In genomic region chr11:59510917-59511589, GRCh38 we compare ENCODE assay signal across 12 cellular contexts. TPM values are rescaled to one million over a fixed set of nuclear protein-coding genes. Genes with fewer than 3 reads are reported as not detected.
DNase-seq lines count a peak whose midpoint lies in the region; ATAC-seq and TF ChIP-seq lines count a peak whose summit lies in the region.
"Had no signal": no experiment of that assay in that cellular context is flagged by ENCODE, and none has a peak within 500 bp of the region (broad histone marks: within the 10 kb centered on the region; RNA-seq: fewer than 3 reads in every experiment).

Gene OR4D9 (plus strand): TSS chr11:59511539. CDS start chr11:59514913, 3,374 bp downstream.

- TF ChIP-seq CTCF in heart left ventricle (IDR thresholded peaks at IDR 0.05) (no peak), left ventricle myocardium inferior (IDR thresholded peaks at IDR 0.05; ENCODE audit: borderline replicate concordance) (no peak), thyroid gland (IDR thresholded peaks at IDR 0.05) (no peak)

- TF ChIP-seq POLR2A in heart left ventricle (IDR thresholded peaks at IDR 0.05) (no peak), thyroid gland (IDR thresholded peaks at IDR 0.05) (no peak)

- peak within 1 kb of the TSS in 1 of 12 donors; percentile 4 for H3K4me3 ChIP-seq in heart left ventricle
- no peak within 1 kb of the TSS for H3K4me3 ChIP-seq in left ventricle myocardium inferior
- H3K4me3 ChIP-seq in thyroid gland (replicated peaks in 1 of 3) = no peak within 1 kb of the TSS
- H3K4me3 ChIP-seq: body of pancreas, SK-N-MC had no signal

- H3K27me3 ChIP-seq in heart left ventricle (no peaks in the 10 kb centered on the region), left ventricle myocardium inferior (ENCODE audit: low read depth) (no peaks in the 10 kb centered on the region), thyroid gland (no peaks in the 10 kb centered on the region)
- H3K27me3 ChIP-seq: body of pancreas had no signal

- H3K27ac ChIP-seq in heart left ventricle = peak within 1 kb of the TSS in 1 of 12 donors; percentile 39
- H3K27ac ChIP-seq in left ventricle myocardium inferior (replicated peaks) = no peak within 1 kb of the TSS
- H3K27ac ChIP-seq in thyroid gland = peak within 1 kb of the TSS in 2 of 3 donors; percentile 38 to 41
- H3K27ac ChIP-seq: body of pancreas, SK-N-MC had no signal

- H3K9me3 ChIP-seq in heart left ventricle (no peaks in the 10 kb centered on the region), left ventricle myocardium inferior (replicated peaks) (no peaks in the 10 kb centered on the region), thyroid gland (no peaks in the 10 kb centered on the region)
- H3K9me3 ChIP-seq: body of pancreas had no signal

- WGBS in heart left ventricle, 4 donors = 33 to 45% (median 42%) methylated on average over 3 of the region's 3 CpGs
- WGBS in thyroid gland, 2 donors = 35 to 40% methylated on average over 3 of the region's 3 CpGs

- peak in 3 of 4 donors; percentile 26 to 74 (median 73) for ATAC-seq in heart left ventricle
- no peak for ATAC-seq in HG03460 (IDR thresholded peaks at IDR 0.05; ENCODE audit: unreplicated experiment)
- ATAC-seq in HG02678 (IDR thresholded peaks at IDR 0.05; ENCODE audit: unreplicated experiment) = no peak
- ATAC-seq: body of pancreas had no signal

- DNase-seq in heart left ventricle (no peak), left ventricle myocardium inferior (no peak), NOMO-1 treated with DMSO at 0.1 percent for 48 hours (lab: John Stamatoyannopoulos, UW; ENCODE audit: unreplicated experiment) (peak; percentile 79), dermis blood vessel endothelial cell (peak; percentile 71), thyroid gland (peak in 1 of 2 donors; percentile 3), NAMALWA (ENCODE audit: low spot score) (no peak)
- DNase-seq: body of pancreas, NCI-H1105 had no signal

- H3K4me1 ChIP-seq in heart left ventricle (peaks cover 0 to 25% (median 0%) of the 10 kb centered on the region in 12 donors), left ventricle myocardium inferior (peaks cover 12% of the 10 kb centered on the region), thyroid gland (no peaks in the 10 kb centered on the region)
- H3K4me1 ChIP-seq: body of pancreas had no signal

- intact Hi-C loops in heart left ventricle (cut with DNase I) = no loop called here
- intact Hi-C loops in left ventricle myocardium inferior (cut with micrococcal nuclease) = no loop called here
- intact Hi-C loops in thyroid gland (cut with DNase I) = no loop called here

- H3K36me3 ChIP-seq in heart left ventricle (no peaks in the 10 kb centered on the region), left ventricle myocardium inferior (no peaks in the 10 kb centered on the region), thyroid gland (no peaks in the 10 kb centered on the region)

RNA-seq across cellular contexts. Expression of gene OR4D9, which starts in this region (rescaled TPM):
- not detected for total RNA-seq in heart left ventricle
- not detected for polyA plus RNA-seq in heart left ventricle
- total RNA-seq in left ventricle myocardium inferior = not detected
- total RNA-seq in dermis blood vessel endothelial cell = under 0.01 TPM in 1 of 2 replicates, not detected in the other
- total RNA-seq in thyroid gland = not detected
- total RNA-seq: body of pancreas, epithelial cell of proximal tubule had no signal

Comparison
In these comparisons a context has a peak if more than half of its experiments do, and no peak if none do; other contexts are left out.
1. Peak in ATAC-seq in heart left ventricle; RNA of the gene not detected or under 1 TPM.
2. Peak in DNase-seq in dermis blood vessel endothelial cell; RNA of the gene not detected or under 1 TPM.